In the genomic region with DNA sequence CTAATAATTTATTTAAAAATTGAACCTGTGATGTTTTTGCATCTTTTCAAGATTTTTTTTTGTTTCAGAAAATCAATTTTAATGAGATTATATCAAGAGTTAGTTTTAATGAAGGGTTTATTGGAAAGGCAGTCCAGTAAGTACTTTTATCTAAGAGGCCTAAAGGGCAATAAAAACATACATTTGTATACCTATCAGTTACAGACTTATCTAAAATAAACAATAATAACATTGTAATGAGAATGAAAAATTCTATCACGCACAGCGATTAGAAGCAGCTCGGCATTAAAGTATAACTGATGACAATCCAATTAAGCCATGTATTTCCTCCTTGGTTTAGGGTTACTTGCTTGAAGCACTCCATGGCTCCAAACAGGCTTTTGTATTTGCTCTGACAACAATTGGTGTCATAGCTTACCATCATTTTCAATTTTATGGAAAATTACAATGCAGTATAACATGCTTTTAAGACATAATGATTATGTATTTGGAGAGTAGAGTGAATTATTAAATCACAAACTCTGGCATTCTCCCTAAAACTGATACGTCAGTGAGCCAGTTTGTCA, we compare ENCODE assay signal across 21 cellular contexts.
DNase-seq lines count a peak whose midpoint lies in the region; TF ChIP-seq lines count a peak whose summit lies in the region.
"Had no signal": no experiment of that assay in that cellular context is flagged by ENCODE, and none has a peak within 500 bp of the region (broad histone marks: within the 10 kb centered on the region; RNA-seq: fewer than 3 reads in every experiment).

No MANE protein-coding gene starts in this region.

- no peaks in the 10 kb centered on the region for H3K27me3 ChIP-seq in MG63
- H3K27me3 ChIP-seq in endodermal cell (ENCODE audit: control insufficient read depth, insufficient read depth, low read length, poor library complexity, severe bottlenecking) = no peaks in the 10 kb centered on the region

- POLR2A ChIA-PET in MCF 10A (lab: Yijun Ruan, JAX) = interaction anchor here (0.7 kb wide), 1 partner anchor 51 kb away, joined by 3 read pairs; no protein-coding TSS in a partner anchor

- no peak overlapping the region for H3K27ac ChIP-seq in endodermal cell (ENCODE audit: low read depth, low read length)
- H3K27ac ChIP-seq: 22Rv1, KMS-11 had no signal

- H3K4me1 Mint-ChIP-seq in MCF 10A (ENCODE audit: insufficient read depth, unreplicated experiment) = peaks cover 3% of the 10 kb centered on the region
- peaks cover 2% of the 10 kb centered on the region for H3K4me1 Mint-ChIP-seq in endodermal cell
- H3K4me1 Mint-ChIP-seq: B cell, GM23338 had no signal

- no peaks in the 10 kb centered on the region for H3K27me3 Mint-ChIP-seq in MCF 10A (ENCODE audit: insufficient read depth, unreplicated experiment)
- H3K27me3 Mint-ChIP-seq in endodermal cell (ENCODE audit: insufficient read depth) = no peaks in the 10 kb centered on the region
- H3K27me3 Mint-ChIP-seq: B cell had no signal

- intact Hi-C loops in MCF 10A (cut with micrococcal nuclease) = no loop called here

- BruUV-seq in MCF 10A (replicated peaks; lab: Mats Ljungman, UMichigan) = no TSS peak

- H3K4me3 Mint-ChIP-seq in MCF 10A (ENCODE audit: unreplicated experiment) (no peak overlapping the region), endodermal cell (no peak overlapping the region)
- H3K4me3 Mint-ChIP-seq: B cell; GM23338; T-helper 1 cell treated with Interleukin-12 subunit alpha and Interleukin-12 subunit beta and Interleukin-4 antibody, amounts not matched to agents 30 μg/mL and 1 μg/mL, for 36 hours had no signal

- H3K9me3 Mint-ChIP-seq in MCF 10A (ENCODE audit: unreplicated experiment) (peaks cover 14% of the 10 kb centered on the region), endodermal cell (peaks cover 9% of the 10 kb centered on the region)

- 85 to 100% methylated on average over 2 to 4 of the region's 4 CpGs for WGBS in endodermal cell (ENCODE audit: insufficient coverage in 1 of 2, insufficient read length in 1 of 2), 2 experiments

- DNase-seq in NCI-H510A treated with DMSO at 0.1 percent for 48 hours (lab: John Stamatoyannopoulos, UW) (peak; percentile 61), NCI-H510A (lab: John Stamatoyannopoulos, UW) (no peak), NCI-H2029 (lab: John Stamatoyannopoulos, UW) (peak; percentile 88), NCI-H524 treated with DMSO at 0.1 percent for 48 hours (lab: John Stamatoyannopoulos, UW) (peak; percentile 7), T-helper 1 cell (no peak), MCF 10A (ENCODE audit: unreplicated experiment) (no peak), MG63 (no peak), endodermal cell (no peak)
- DNase-seq: DMS 273 treated with DMSO at 0.1 percent for 48 hours, EL, HCEC 1CT, NCI-H1092, NCI-H187, NCI-H2171 treated with DMSO at 0.1 percent for 48 hours, PC-3 had no signal

- H3K36me3 Mint-ChIP-seq in MCF 10A (ENCODE audit: insufficient read depth, unreplicated experiment) (no peaks in the 10 kb centered on the region), endodermal cell (ENCODE audit: low read depth) (no peaks in the 10 kb centered on the region)

- TF ChIP-seq CTCF in MCF 10A (IDR thresholded peaks at IDR 0.05; ENCODE audit: unreplicated experiment) (no peak), endodermal cell (conservative IDR thresholded peaks at IDR 0.05) (no peak)

- H3K4me1 ChIP-seq in endodermal cell (ENCODE audit: control insufficient read depth, insufficient read depth, low read length) = no peaks in the 10 kb centered on the region

- H3K27ac Mint-ChIP-seq in MCF 10A (ENCODE audit: low read depth, unreplicated experiment) = no peak overlapping the region
- H3K27ac Mint-ChIP-seq in endodermal cell = no peak overlapping the region
- H3K27ac Mint-ChIP-seq: B cell; GM23338; T-helper 1 cell treated with Interleukin-12 subunit alpha and Interleukin-12 subunit beta and Interleukin-4 antibody, amounts not matched to agents 30 μg/mL and 1 μg/mL, for 36 hours had no signal

- H3K4me3 ChIP-seq in MG63 = no peak overlapping the region
- no peak overlapping the region for H3K4me3 ChIP-seq in endodermal cell (ENCODE audit: low read length)
- H3K4me3 ChIP-seq: GM12878, GM23338 had no signal

- H3K9me3 ChIP-seq in MG63 (no peaks in the 10 kb centered on the region; the same call in 1 of the 2 replicates), endodermal cell (ENCODE audit: control insufficient read depth, low read length) (peaks cover 9% of the 10 kb centered on the region)

- H3K36me3 ChIP-seq in MG63 = no peaks in the 10 kb centered on the region
- H3K36me3 ChIP-seq in endodermal cell (ENCODE audit: control insufficient read depth, insufficient read depth, low read length) = no peaks in the 10 kb centered on the region

- no peak overlapping the region for H3K9ac ChIP-seq in endodermal cell (ENCODE audit: extremely low read depth, low read length, poor library complexity, severe bottlenecking)
- H3K9ac ChIP-seq: KMS-11 had no signal

- CTCF ChIA-PET in MCF 10A (lab: Yijun Ruan, JAX) = no interaction called here

Comparison
In these comparisons a context has a peak if more than half of its experiments do, and no peak if none do; other contexts are left out.
1. DNase-seq: peak in NCI-H510A treated with DMSO at 0.1 percent for 48 hours (single experiment), NCI-H2029 (single experiment) and NCI-H524 treated with DMSO at 0.1 percent for 48 hours (single experiment); none in NCI-H510A (single experiment), T-helper 1 cell (0 of 5), MCF 10A (single experiment), MG63 (single experiment) and endodermal cell (single experiment).